In the genomic region with DNA sequence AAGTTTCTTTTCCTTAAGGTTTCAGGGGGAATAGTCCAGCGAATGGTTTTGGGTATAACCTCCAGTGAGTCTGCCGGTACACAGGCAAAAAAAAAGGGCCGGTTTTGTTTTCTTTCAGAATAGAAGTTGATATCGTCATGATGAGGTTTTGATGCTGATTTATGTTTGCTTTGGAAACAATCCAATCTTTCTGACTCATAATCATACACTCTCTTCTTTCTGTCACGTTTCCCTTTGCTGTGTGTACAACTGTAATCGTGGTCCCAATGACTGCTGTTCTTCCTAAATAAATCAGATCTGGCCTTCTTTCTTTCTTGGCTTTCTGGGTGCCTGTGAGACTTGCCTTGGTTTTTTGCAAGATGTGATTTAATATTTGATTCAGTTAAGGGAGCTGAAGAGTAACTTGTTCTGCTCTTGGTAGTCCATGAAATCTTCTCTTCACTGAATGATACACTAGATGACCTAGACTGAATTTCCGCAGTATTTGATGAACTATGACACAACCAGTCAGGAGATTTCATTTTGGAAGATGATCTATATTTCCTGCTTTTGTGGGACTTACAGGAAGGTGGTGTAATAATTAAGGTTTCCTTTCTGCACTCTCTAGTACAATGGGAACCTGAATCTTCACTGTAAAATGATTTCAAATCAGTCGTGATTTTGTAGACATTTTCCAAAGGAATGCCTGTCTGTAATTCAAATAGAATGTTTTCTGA, we compare ENCODE assay signal across 1 cellular context.
TF ChIP-seq lines count a peak whose summit lies in the region.

No MANE protein-coding gene starts in this region.

TF ChIP-seq in K562, 482 proteins besides CTCF, POLR2A, EP300 and RAD21 (continued from another document):
- TF ChIP-seq NFIC (IDR thresholded peaks at IDR 0.05) (peak; percentile 37; the same call in 1 of the 2 replicates), ZNF695 (CRISPR knock-in tag; IDR thresholded peaks at IDR 0.05) (no peak), CXXC5 (CRISPR knock-in tag; IDR thresholded peaks at IDR 0.05) (no peak), ARID2 (IDR thresholded peaks at IDR 0.05) (no peak), RFX5 (IDR thresholded peaks at IDR 0.05; ENCODE audit: low read depth, low read length) (no peak), FOXP1 (CRISPR knock-in tag; IDR thresholded peaks at IDR 0.05) (no peak)
